In the genomic region with DNA sequence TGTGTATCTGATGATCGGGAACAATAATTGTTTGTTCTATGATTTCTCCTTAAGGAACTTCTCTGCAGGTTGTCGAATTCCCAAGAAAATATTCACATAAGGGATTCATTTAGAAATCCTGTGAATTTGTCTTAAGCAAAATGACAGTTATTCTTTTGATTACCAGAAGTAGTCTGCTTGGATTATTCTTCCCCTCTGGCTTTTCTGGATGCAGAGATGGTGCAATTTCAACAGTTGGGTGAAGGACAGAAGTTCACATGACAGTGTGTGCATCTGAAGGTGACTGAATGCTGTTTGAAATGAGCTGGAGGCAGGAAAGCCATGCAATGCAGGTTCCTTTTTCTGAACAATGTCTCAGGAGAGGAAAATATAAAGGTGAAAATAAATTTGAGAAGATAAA, we compare ENCODE assay signal across 23 cellular contexts.
DNase-seq lines count a peak whose midpoint lies in the region; ATAC-seq, FAIRE-seq and TF ChIP-seq lines count a peak whose summit lies in the region.
"Had no signal": no experiment of that assay in that cellular context is flagged by ENCODE, and none has a peak within 500 bp of the region (broad histone marks: within the 10 kb centered on the region; RNA-seq: fewer than 3 reads in every experiment).

No MANE protein-coding gene starts in this region.

- H3K9me3 Mint-ChIP-seq in activated CD8-positive, alpha-beta T cell treated with anti-CD3 and anti-CD28 coated beads for 36 hours, result no peaks in the 10 kb centered on the region
- H3K9me3 Mint-ChIP-seq in activated CD8-positive, alpha-beta T cell treated with anti-CD3 and anti-CD28 coated beads, Interleukin-2, amount 10 ng/mL, durations not matched to agents 7 days and 5 days (ENCODE audit: insufficient read depth), result no peaks in the 10 kb centered on the region
- no peaks in the 10 kb centered on the region for H3K9me3 Mint-ChIP-seq in osteocyte (ENCODE audit: unreplicated experiment)
- H3K9me3 Mint-ChIP-seq: effector memory CD8-positive, alpha-beta T cell; stimulated activated naive B cell treated with anti-CD40 and anti-IgM and Interleukin-4, amounts not matched to agents 10 μg/mL and 1 μg/mL and 100 μg/mL, for 72 hours had no signal

- no peaks in the 10 kb centered on the region for H3K27me3 Mint-ChIP-seq in activated CD8-positive, alpha-beta T cell treated with anti-CD3 and anti-CD28 coated beads for 36 hours
- no peaks in the 10 kb centered on the region for H3K27me3 Mint-ChIP-seq in activated CD8-positive, alpha-beta T cell treated with anti-CD3 and anti-CD28 coated beads, Interleukin-2, amount 10 ng/mL, durations not matched to agents 7 days and 5 days (ENCODE audit: low read depth)
- H3K27me3 Mint-ChIP-seq in osteocyte (ENCODE audit: unreplicated experiment), result no peaks in the 10 kb centered on the region
- H3K27me3 Mint-ChIP-seq: effector memory CD8-positive, alpha-beta T cell; stimulated activated naive B cell treated with anti-CD40 and anti-IgM and Interleukin-4, amounts not matched to agents 10 μg/mL and 1 μg/mL and 100 μg/mL, for 72 hours had no signal

- H3K9me3 ChIP-seq in RWPE2 (ENCODE audit: severe bottlenecking), result no peaks in the 10 kb centered on the region
- H3K9me3 ChIP-seq: MG63, spleen had no signal

- intact Hi-C loops in activated CD8-positive, alpha-beta T cell treated with anti-CD3 and anti-CD28 coated beads for 36 hours (cut with micrococcal nuclease), result loop anchor here (5.0 kb wide), 3 partner anchors 49 to 281 kb away; a partner anchor contains a TSS

- TF ChIP-seq CTCF in activated CD8-positive, alpha-beta T cell treated with anti-CD3 and anti-CD28 coated beads for 36 hours (IDR thresholded peaks at IDR 0.05), result no peak
- TF ChIP-seq CTCF in RWPE2 (IDR thresholded peaks at IDR 0.05; ENCODE audit: poor library complexity, severe bottlenecking) (no peak), osteocyte (IDR thresholded peaks at IDR 0.05) (no peak), D721Med (IDR thresholded peaks at IDR 0.05; ENCODE audit: insufficient read depth, missing control alignments) (no peak)

- no peak for DNase-seq in activated CD8-positive, alpha-beta T cell treated with anti-CD3 and anti-CD28 coated beads for 36 hours
- no peak for DNase-seq in activated CD8-positive, alpha-beta T cell treated with anti-CD3 and anti-CD28 coated beads, Interleukin-2, amount 10 ng/mL, durations not matched to agents 7 days and 5 days
- no peak for DNase-seq in RWPE2 (ENCODE audit: low spot score)
- peak; percentile 19 for DNase-seq in dedifferentiated amniotic fluid mesenchymal stem cell (ENCODE audit: extremely low spot score)
- DNase-seq in osteocyte (ENCODE audit: extremely low spot score, unreplicated experiment), result no peak
- no peak for DNase-seq in HEK293T (ENCODE audit: extremely low spot score)
- DNase-seq in stimulated activated CD4-positive, alpha-beta T cell treated with anti-CD3 and anti-CD28 coated beads, Interleukin-4, amount 100 ng/mL, for 24 hours, result no peak
- DNase-seq in D721Med (ENCODE audit: insufficient read length, low spot score), result no peak
- DNase-seq: activated CD8-positive, alpha-beta memory T cell treated with anti-CD3 and anti-CD28 coated beads for 24 hours; DMS79 treated with DMSO at 0.1 percent for 48 hours; effector memory CD8-positive, alpha-beta T cell; left colon; MG63; NCI-H187 treated with DMSO at 0.1 percent for 48 hours; NCI-H524; posterior cingulate gyrus; spleen; stimulated activated naive B cell treated with anti-CD40 and anti-IgM and Interleukin-4, amounts not matched to agents 10 μg/mL and 1 μg/mL and 100 μg/mL, for 72 hours had no signal

- H3K36me3 ChIP-seq in RWPE2 (ENCODE audit: low read depth), result no peaks in the 10 kb centered on the region
- H3K36me3 ChIP-seq: MG63 had no signal

- POLR2A ChIA-PET in activated CD8-positive, alpha-beta T cell treated with anti-CD3 and anti-CD28 coated beads for 36 hours (lab: Charles Lee), result no interaction called here
- POLR2A ChIA-PET in activated CD8-positive, alpha-beta T cell treated with anti-CD3 and anti-CD28 coated beads, Interleukin-2, amount 10 ng/mL, durations not matched to agents 7 days and 5 days (lab: Charles Lee), result no interaction called here
- POLR2A ChIA-PET in HEK293T (lab: Yijun Ruan, JAX), result no interaction called here

- peaks cover 71% of the 10 kb centered on the region for H3K4me1 Mint-ChIP-seq in activated CD8-positive, alpha-beta T cell treated with anti-CD3 and anti-CD28 coated beads for 36 hours (ENCODE audit: low read depth)
- H3K4me1 Mint-ChIP-seq in activated CD8-positive, alpha-beta T cell treated with anti-CD3 and anti-CD28 coated beads, Interleukin-2, amount 10 ng/mL, durations not matched to agents 7 days and 5 days (ENCODE audit: low read depth), result peaks cover 40% of the 10 kb centered on the region
- H3K4me1 Mint-ChIP-seq in osteocyte (ENCODE audit: unreplicated experiment), result peaks cover 49% of the 10 kb centered on the region

- H3K4me1 ChIP-seq in RWPE2 (ENCODE audit: insufficient read depth, poor library complexity, severe bottlenecking), result peaks cover 17% of the 10 kb centered on the region

- no peak for ATAC-seq in activated CD8-positive, alpha-beta T cell treated with anti-CD3 and anti-CD28 coated beads for 36 hours
- no peak for ATAC-seq in activated CD8-positive, alpha-beta T cell treated with anti-CD3 and anti-CD28 coated beads, Interleukin-2, amount 10 ng/mL, durations not matched to agents 7 days and 5 days
- no peak for ATAC-seq in RWPE2 (ENCODE audit: low read depth)
- ATAC-seq: effector memory CD8-positive, alpha-beta T cell; left colon; stimulated activated naive B cell treated with anti-CD40 and anti-IgM and Interleukin-4, amounts not matched to agents 10 μg/mL and 1 μg/mL and 100 μg/mL, for 72 hours had no signal

- FAIRE-seq in D721Med (lab: Jason Lieb, UNC), result no peak
- FAIRE-seq: A204.1, GM19239, TTC549 had no signal

- H3K27me3 ChIP-seq in RWPE2 (ENCODE audit: insufficient read depth, poor library complexity, severe bottlenecking), result no peaks in the 10 kb centered on the region
- H3K27me3 ChIP-seq: MG63, spleen had no signal

- peak overlapping the region; percentile 5 for H3K4me3 Mint-ChIP-seq in activated CD8-positive, alpha-beta T cell treated with anti-CD3 and anti-CD28 coated beads for 36 hours
- H3K4me3 Mint-ChIP-seq in activated CD8-positive, alpha-beta T cell treated with anti-CD3 and anti-CD28 coated beads, Interleukin-2, amount 10 ng/mL, durations not matched to agents 7 days and 5 days, result no peak overlapping the region
- no peak overlapping the region for H3K4me3 Mint-ChIP-seq in osteocyte (ENCODE audit: unreplicated experiment)
- H3K4me3 Mint-ChIP-seq: effector memory CD8-positive, alpha-beta T cell; stimulated activated naive B cell treated with anti-CD40 and anti-IgM and Interleukin-4, amounts not matched to agents 10 μg/mL and 1 μg/mL and 100 μg/mL, for 72 hours had no signal

- peaks cover 24% of the 10 kb centered on the region for H3K36me3 Mint-ChIP-seq in activated CD8-positive, alpha-beta T cell treated with anti-CD3 and anti-CD28 coated beads for 36 hours (ENCODE audit: low read depth)
- peaks cover 32% of the 10 kb centered on the region for H3K36me3 Mint-ChIP-seq in activated CD8-positive, alpha-beta T cell treated with anti-CD3 and anti-CD28 coated beads, Interleukin-2, amount 10 ng/mL, durations not matched to agents 7 days and 5 days (ENCODE audit: low read depth)
- peaks cover 5% of the 10 kb centered on the region for H3K36me3 Mint-ChIP-seq in osteocyte (ENCODE audit: unreplicated experiment)

- H3K4me3 ChIP-seq in RWPE2 (ENCODE audit: severe bottlenecking), result no peak overlapping the region
- H3K4me3 ChIP-seq: MG63, SK-N-MC, spleen had no signal

- CTCF ChIA-PET in activated CD8-positive, alpha-beta T cell treated with anti-CD3 and anti-CD28 coated beads for 36 hours (lab: Charles Lee), result interaction anchor here (0.7 to 2.5 kb wide), 5 partner anchors 14 to 282 kb away, joined by 3 to 7 read pairs (median 4); a partner anchor contains a TSS
- CTCF ChIA-PET in activated CD8-positive, alpha-beta T cell treated with anti-CD3 and anti-CD28 coated beads, Interleukin-2, amount 10 ng/mL, durations not matched to agents 7 days and 5 days (lab: Charles Lee), result interaction anchor here (1.0 to 7.6 kb wide), 4 partner anchors 102 to 333 kb away, joined by 3 to 51 read pairs (median 4); a partner anchor contains a TSS
- CTCF ChIA-PET in HEK293T (lab: Yijun Ruan, JAX), result no interaction called here

- peak overlapping the region; percentile 44 for H3K27ac ChIP-seq in RWPE2 (ENCODE audit: poor library complexity, severe bottlenecking)
- H3K27ac ChIP-seq: C4-2B, SK-N-MC had no signal

- peak overlapping the region; percentile 85 for H3K27ac Mint-ChIP-seq in activated CD8-positive, alpha-beta T cell treated with anti-CD3 and anti-CD28 coated beads for 36 hours
- H3K27ac Mint-ChIP-seq in activated CD8-positive, alpha-beta T cell treated with anti-CD3 and anti-CD28 coated beads, Interleukin-2, amount 10 ng/mL, durations not matched to agents 7 days and 5 days, result no peak overlapping the region
- peak overlapping the region; percentile 70 for H3K27ac Mint-ChIP-seq in osteocyte (ENCODE audit: unreplicated experiment)
- H3K27ac Mint-ChIP-seq: stimulated activated naive B cell treated with anti-CD40 and anti-IgM and Interleukin-4, amounts not matched to agents 10 μg/mL and 1 μg/mL and 100 μg/mL, for 72 hours had no signal

TF ChIP-seq in HEK293T, 16 proteins besides CTCF, POLR2A, EP300 and RAD21 (continues in another document):
- no peak for TF ChIP-seq BHLHE40 (IDR thresholded peaks at IDR 0.05; ENCODE audit: borderline replicate concordance)
- TF ChIP-seq SP1 (IDR thresholded peaks at IDR 0.05), result no peak
- no peak for TF ChIP-seq CTBP1 (IDR thresholded peaks at IDR 0.05; ENCODE audit: borderline replicate concordance)
- no peak for TF ChIP-seq FOXK2 (IDR thresholded peaks at IDR 0.05)
- no peak for TF ChIP-seq HDGF (IDR thresholded peaks at IDR 0.05; ENCODE audit: borderline replicate concordance)
- no peak for TF ChIP-seq ZNF384 (IDR thresholded peaks at IDR 0.05)
- TF ChIP-seq, protein P1, sequence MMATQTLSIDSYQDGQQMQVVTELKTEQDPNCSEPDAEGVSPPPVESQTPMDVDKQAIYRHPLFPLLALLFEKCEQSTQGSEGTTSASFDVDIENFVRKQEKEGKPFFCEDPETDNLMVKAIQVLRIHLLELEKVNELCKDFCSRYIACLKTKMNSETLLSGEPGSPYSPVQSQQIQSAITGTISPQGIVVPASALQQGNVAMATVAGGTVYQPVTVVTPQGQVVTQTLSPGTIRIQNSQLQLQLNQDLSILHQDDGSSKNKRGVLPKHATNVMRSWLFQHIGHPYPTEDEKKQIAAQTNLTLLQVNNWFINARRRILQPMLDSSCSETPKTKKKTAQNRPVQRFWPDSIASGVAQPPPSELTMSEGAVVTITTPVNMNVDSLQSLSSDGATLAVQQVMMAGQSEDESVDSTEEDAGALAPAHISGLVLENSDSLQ (IDR thresholded peaks at IDR 0.05), result no peak
- TF ChIP-seq FOXA1 (IDR thresholded peaks at IDR 0.05), result no peak
- no peak for TF ChIP-seq FOXM1 (IDR thresholded peaks at IDR 0.05; ENCODE audit: borderline replicate concordance)
- no peak for TF ChIP-seq L3MBTL2 (conservative IDR thresholded peaks at IDR 0.05)
- TF ChIP-seq TARDBP (IDR thresholded peaks at IDR 0.05), result no peak
- no peak for TF ChIP-seq NFRKB (IDR thresholded peaks at IDR 0.05)
- TF ChIP-seq LEF1 (IDR thresholded peaks at IDR 0.05; ENCODE audit: borderline replicate concordance), result no peak
- no peak for TF ChIP-seq ELF4 (IDR thresholded peaks at IDR 0.05)
